ENCODE assay signal across 12 cellular contexts in the genomic region with DNA sequence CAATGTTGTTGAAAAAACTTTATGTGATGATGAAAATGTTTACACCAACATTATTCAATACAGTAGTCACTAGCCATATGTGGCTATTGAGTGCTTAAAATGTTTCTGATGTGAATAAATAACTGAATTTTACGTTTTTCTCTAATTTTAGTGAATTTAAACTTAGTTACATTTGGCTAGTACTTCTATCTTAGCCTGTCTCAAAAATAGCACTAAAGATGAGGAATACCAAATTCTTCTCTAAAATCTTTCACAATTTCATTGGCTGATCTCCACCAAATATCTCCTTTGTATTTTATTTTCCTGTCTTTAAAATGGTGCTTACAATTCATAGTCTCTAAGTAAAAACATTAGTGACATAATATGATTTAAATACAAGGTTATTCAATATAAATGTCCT.
"Had no signal": no experiment of that assay in that cellular context is flagged by ENCODE, and none has a peak within 500 bp of the region (broad histone marks: within the 10 kb centered on the region; RNA-seq: fewer than 3 reads in every experiment).

No MANE protein-coding gene starts in this region.

- H2AFZ ChIP-seq: neural progenitor cell, parathyroid adenoma had no signal

- H3K9me3 ChIP-seq: ascending aorta had no signal

- H3K27ac ChIP-seq: ascending aorta, coronary artery, neural progenitor cell, parathyroid adenoma had no signal

- DNase-seq: activated CD4-positive, alpha-beta T cell treated with anti-CD3 and anti-CD28 coated beads for 48 hours; activated naive CD4-positive, alpha-beta T cell; effector CD8-positive, alpha-beta T cell; glutamatergic neuron; islet precursor cell; T-helper 1 cell had no signal

- H3K36me3 ChIP-seq: ascending aorta, neural progenitor cell had no signal

- H3K79me2 ChIP-seq: parathyroid adenoma had no signal

- H3K4me2 ChIP-seq: neural progenitor cell had no signal

- H3K4me1 ChIP-seq: ascending aorta, neural progenitor cell, parathyroid adenoma had no signal

- ATAC-seq: WTC11 had no signal

- H3K27me3 ChIP-seq: ascending aorta, neural progenitor cell had no signal

- H3K27ac Mint-ChIP-seq: activated T-helper 1 cell treated with anti-CD3 and anti-CD28 coated beads, Interleukin-12 subunit alpha, Interleukin-12 subunit beta, Interleukin-2, Interleukin-4 antibody, amounts not matched to agents 30 ng/mL and 10 ng/mL and 1 ng/mL, durations not matched to agents 14 hours and 24 hours and 36 hours; neural progenitor cell; WTC11 had no signal

- H3K4me3 ChIP-seq: ascending aorta, coronary artery, neural progenitor cell had no signal

- H3K36me3 Mint-ChIP-seq: neural progenitor cell had no signal

- H3K9ac ChIP-seq: neural progenitor cell, parathyroid adenoma had no signal

- H3K4me3 Mint-ChIP-seq: activated T-helper 1 cell treated with anti-CD3 and anti-CD28 coated beads, Interleukin-12 subunit alpha, Interleukin-12 subunit beta, Interleukin-2, Interleukin-4 antibody, amounts not matched to agents 30 ng/mL and 10 ng/mL and 1 ng/mL, durations not matched to agents 14 hours and 24 hours and 36 hours; neural progenitor cell; WTC11 had no signal

- H3K4me1 Mint-ChIP-seq: neural progenitor cell had no signal

- H3K9me3 Mint-ChIP-seq: activated T-helper 1 cell treated with anti-CD3 and anti-CD28 coated beads, Interleukin-12 subunit alpha, Interleukin-12 subunit beta, Interleukin-2, Interleukin-4 antibody, amounts not matched to agents 30 ng/mL and 10 ng/mL and 1 ng/mL, durations not matched to agents 14 hours and 24 hours and 36 hours had no signal
